Comparison of ENCODE assay signal across 18 cellular contexts in genomic region chr9:124359841-124360240, GRCh38.
"Had no signal": no experiment of that assay in that cellular context is flagged by ENCODE, and none has a peak within 500 bp of the region (broad histone marks: within the 10 kb centered on the region; RNA-seq: fewer than 3 reads in every experiment).

No MANE protein-coding gene starts in this region.

- H3K4me1 ChIP-seq: foreskin keratinocyte, lower lobe of right lung, tibial artery had no signal

- ATAC-seq: foreskin keratinocyte, lower lobe of right lung had no signal

- H3K27me3 ChIP-seq: dorsolateral prefrontal cortex, foreskin keratinocyte, spleen, tibial artery had no signal

- H3K27me3 Mint-ChIP-seq: activated naive CD8-positive, alpha-beta T cell treated with anti-CD3 and anti-CD28 coated beads, Interleukin-2, amount 10 ng/mL, durations not matched to agents 7 days and 5 days; brain had no signal

- DNase-seq: activated CD4-positive, alpha-beta T cell treated with anti-CD3 and anti-CD28 coated beads, Interleukin-2, amount 50 U/mL, for 1 hour; activated gamma-delta T cell; activated naive CD8-positive, alpha-beta T cell treated with anti-CD3 and anti-CD28 coated beads, Interleukin-2, amount 10 ng/mL, durations not matched to agents 7 days and 5 days; activated T-cell treated with anti-CD3 and anti-CD28 coated beads, Interleukin-2, amount 50 U/mL, for 4 hours; anterior cingulate cortex; central memory CD4-positive, alpha-beta T cell; dorsolateral prefrontal cortex; foreskin keratinocyte; hippocampal formation; lower lobe of right lung; nucleus accumbens; spleen; stimulated activated naive CD4-positive, alpha-beta T cell treated with Interleukin-2 at 50 U/mL for 16 hours; tibial artery had no signal

- H3K9me3 Mint-ChIP-seq: activated naive CD8-positive, alpha-beta T cell treated with anti-CD3 and anti-CD28 coated beads, Interleukin-2, amount 10 ng/mL, durations not matched to agents 7 days and 5 days; activated T-cell treated with anti-CD3 and anti-CD28 coated beads, Interleukin-2, amount 50 U/mL, for 4 hours; brain; endodermal cell; nephron had no signal

- H3K27ac Mint-ChIP-seq: activated naive CD8-positive, alpha-beta T cell treated with anti-CD3 and anti-CD28 coated beads, Interleukin-2, amount 10 ng/mL, durations not matched to agents 7 days and 5 days; nephron had no signal

- H3K4me3 Mint-ChIP-seq: activated naive CD8-positive, alpha-beta T cell treated with anti-CD3 and anti-CD28 coated beads, Interleukin-2, amount 10 ng/mL, durations not matched to agents 7 days and 5 days; activated T-cell treated with anti-CD3 and anti-CD28 coated beads, Interleukin-2, amount 50 U/mL, for 4 hours; brain; endodermal cell; nephron had no signal

- FAIRE-seq: colon had no signal

- H3K4me3 ChIP-seq: dorsolateral prefrontal cortex, lower lobe of right lung, spleen, tibial artery had no signal

- H3K9me3 ChIP-seq: lower lobe of right lung, spleen, tibial artery had no signal

- H3K27ac ChIP-seq: dorsolateral prefrontal cortex, foreskin keratinocyte, lower lobe of right lung, spleen, tibial artery had no signal
